ENCODE assay signal across 7 cellular contexts in the genomic region with DNA sequence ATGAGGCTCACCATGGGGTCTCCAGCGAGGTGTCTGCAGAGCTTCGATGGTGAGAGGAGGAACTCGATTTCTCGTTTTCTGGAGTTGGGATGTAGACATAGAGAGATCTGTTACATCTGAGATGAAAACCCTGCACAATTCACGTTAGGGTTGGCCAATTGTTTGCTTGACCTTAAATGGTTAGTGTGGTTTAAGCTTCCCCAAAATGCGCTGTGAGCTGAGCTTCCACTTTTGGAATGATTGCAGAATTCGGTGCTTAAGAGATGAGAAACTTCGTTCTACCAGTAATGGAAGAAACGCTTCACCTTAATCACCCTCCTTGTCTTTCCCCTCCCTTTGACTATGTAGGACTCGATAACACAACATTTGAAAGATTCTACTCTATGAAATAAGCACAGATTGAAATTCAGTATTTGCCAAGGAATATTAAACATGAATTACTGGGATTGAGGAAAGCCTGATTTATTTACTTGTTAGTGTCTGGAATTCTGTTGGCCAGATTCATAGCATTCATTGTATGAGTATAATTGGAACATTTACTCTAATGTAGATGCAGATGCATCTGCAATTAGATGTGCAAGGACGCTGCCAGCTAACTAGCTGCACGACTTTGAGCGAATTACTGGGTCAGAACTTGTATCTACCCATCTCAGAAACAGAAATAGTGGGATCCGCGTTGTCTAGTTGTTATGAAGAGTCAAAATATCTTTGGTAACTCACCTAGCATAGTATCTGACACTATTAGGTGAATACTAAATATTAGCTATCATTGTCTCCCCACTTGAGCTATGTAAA. TPM values are rescaled to one million over a fixed set of nuclear protein-coding genes. Genes with fewer than 3 reads are reported as not detected.
A peak's percentile ranks its signal among the peaks of the same experiment; 100 is the strongest.
DNase-seq lines count a peak whose midpoint lies in the region; TF ChIP-seq lines count a peak whose summit lies in the region.

No MANE protein-coding gene starts in this region.

- H3K4me1 ChIP-seq in HAP-1: peaks cover 16% of the 10 kb centered on the region
- no peaks in the 10 kb centered on the region for H3K4me1 ChIP-seq in endodermal cell (ENCODE audit: control insufficient read depth, insufficient read depth, low read length)

- in situ Hi-C loops in HAP-1 (cut with MboI; ENCODE audit: low sequenced_read_pairs): loop anchor here (10.0 to 25.0 kb wide), 2 partner anchors 183 to 295 kb away; no protein-coding TSS in a partner anchor

- H3K9me3 Mint-ChIP-seq in endodermal cell: no peaks in the 10 kb centered on the region
- H3K9me3 Mint-ChIP-seq in nephron progenitor cell: peaks cover 12% of the 10 kb centered on the region

- CTCF ChIA-PET in RWPE1 (lab: Yijun Ruan, JAX): interaction anchor here (0.6 to 1.8 kb wide), 2 partner anchors 73 to 138 kb away, joined by 4 to 6 read pairs; no protein-coding TSS in a partner anchor

- DNase-seq in GM06990 (ENCODE audit: extremely low read depth, insufficient read length): no peak
- no peak for DNase-seq in HAP-1 (ENCODE audit: low spot score in 2 of 2)
- DNase-seq in RWPE1 (ENCODE audit: low spot score): no peak
- DNase-seq in endodermal cell: no peak
- no peak for DNase-seq in nephron progenitor cell
- no peak for DNase-seq in NCI-H524 (lab: John Stamatoyannopoulos, UW)
- DNase-seq in kidney tubule cell (ENCODE audit: low spot score): no peak

- WGBS in endodermal cell (ENCODE audit: insufficient coverage in 1 of 2, insufficient read length in 1 of 2), 2 experiments: 14 to 24% methylated on average over 11 to 15 of the region's 15 CpGs

- peak overlapping the region; percentile 96 for H3K9ac ChIP-seq in endodermal cell (ENCODE audit: extremely low read depth, low read length, poor library complexity, severe bottlenecking)

- H3K27me3 ChIP-seq in GM06990 (replicated peaks; ENCODE audit: control insufficient read depth, insufficient read depth, low read length): no peaks in the 10 kb centered on the region
- no peaks in the 10 kb centered on the region for H3K27me3 ChIP-seq in HAP-1 (ENCODE audit: low read depth)
- no peaks in the 10 kb centered on the region for H3K27me3 ChIP-seq in endodermal cell (ENCODE audit: control insufficient read depth, insufficient read depth, low read length, poor library complexity, severe bottlenecking)

- H3K27ac Mint-ChIP-seq in endodermal cell (peak overlapping the region; percentile 100), nephron progenitor cell (peak overlapping the region; percentile 100)

- peak overlapping the region; percentile 97 for H3K4me3 Mint-ChIP-seq in endodermal cell
- peak overlapping the region; percentile 97 for H3K4me3 Mint-ChIP-seq in nephron progenitor cell

- H3K4me1 Mint-ChIP-seq in endodermal cell (peaks cover 37% of the 10 kb centered on the region), nephron progenitor cell (peaks cover 52% of the 10 kb centered on the region)

- POLR2A ChIA-PET in RWPE1 (lab: Yijun Ruan, JAX; ENCODE audit: low non-redundant PET): interaction anchor here (0.6 to 1.8 kb wide), 5 partner anchors 11 to 669 kb away, joined by 3 to 19 read pairs (median 3); no protein-coding TSS in a partner anchor

- H3K9me3 ChIP-seq in HAP-1 (no peaks in the 10 kb centered on the region), endodermal cell (ENCODE audit: control insufficient read depth, low read length) (peaks cover 5% of the 10 kb centered on the region)

- H3K27me3 Mint-ChIP-seq in endodermal cell (ENCODE audit: insufficient read depth) (no peaks in the 10 kb centered on the region), nephron progenitor cell (ENCODE audit: low read depth, poor library complexity) (no peaks in the 10 kb centered on the region)

- peak overlapping the region; percentile 85 for H3K4me3 ChIP-seq in GM06990 (replicated peaks; ENCODE audit: low read depth, low read length)
- peak overlapping the region; percentile 66 for H3K4me3 ChIP-seq in HAP-1
- peak overlapping the region; percentile 85 for H3K4me3 ChIP-seq in endodermal cell (ENCODE audit: low read length)

- H3K36me3 Mint-ChIP-seq in endodermal cell (ENCODE audit: low read depth) (no peaks in the 10 kb centered on the region), nephron progenitor cell (ENCODE audit: low read depth) (peaks cover 12% of the 10 kb centered on the region)

- H3K27ac ChIP-seq in RWPE1 (peak overlapping the region; percentile 98), endodermal cell (ENCODE audit: low read depth, low read length) (peak overlapping the region; percentile 100)

- no peak for TF ChIP-seq CTCF in GM06990 (IDR thresholded peaks at IDR 0.05; ENCODE audit: insufficient read depth, low read length, poor library complexity, severe bottlenecking)
- TF ChIP-seq CTCF in RWPE1 (conservative IDR thresholded peaks at IDR 0.05; ENCODE audit: low read depth): no peak
- no peak for TF ChIP-seq CTCF in endodermal cell (conservative IDR thresholded peaks at IDR 0.05)
- TF ChIP-seq CTCF in nephron progenitor cell (IDR thresholded peaks at IDR 0.05): no peak

- no peaks in the 10 kb centered on the region for H3K36me3 ChIP-seq in GM06990 (ENCODE audit: control insufficient read depth, insufficient read depth, low read length)
- H3K36me3 ChIP-seq in HAP-1 (replicated peaks): no peaks in the 10 kb centered on the region
- H3K36me3 ChIP-seq in endodermal cell (ENCODE audit: control insufficient read depth, insufficient read depth, low read length): no peaks in the 10 kb centered on the region

RNA-seq across cellular contexts. Expression of a gene that starts 1.6 kb away (rescaled TPM):
- 10 to 100 TPM; 27.4 to 27.8 TPM for total RNA-seq in endodermal cell
- polyA plus RNA-seq in endodermal cell (2013, experiment 1 of 2): 23.3 TPM
- polyA plus RNA-seq in endodermal cell (2013, experiment 2 of 2): 22.4 TPM
